In the genomic region with DNA sequence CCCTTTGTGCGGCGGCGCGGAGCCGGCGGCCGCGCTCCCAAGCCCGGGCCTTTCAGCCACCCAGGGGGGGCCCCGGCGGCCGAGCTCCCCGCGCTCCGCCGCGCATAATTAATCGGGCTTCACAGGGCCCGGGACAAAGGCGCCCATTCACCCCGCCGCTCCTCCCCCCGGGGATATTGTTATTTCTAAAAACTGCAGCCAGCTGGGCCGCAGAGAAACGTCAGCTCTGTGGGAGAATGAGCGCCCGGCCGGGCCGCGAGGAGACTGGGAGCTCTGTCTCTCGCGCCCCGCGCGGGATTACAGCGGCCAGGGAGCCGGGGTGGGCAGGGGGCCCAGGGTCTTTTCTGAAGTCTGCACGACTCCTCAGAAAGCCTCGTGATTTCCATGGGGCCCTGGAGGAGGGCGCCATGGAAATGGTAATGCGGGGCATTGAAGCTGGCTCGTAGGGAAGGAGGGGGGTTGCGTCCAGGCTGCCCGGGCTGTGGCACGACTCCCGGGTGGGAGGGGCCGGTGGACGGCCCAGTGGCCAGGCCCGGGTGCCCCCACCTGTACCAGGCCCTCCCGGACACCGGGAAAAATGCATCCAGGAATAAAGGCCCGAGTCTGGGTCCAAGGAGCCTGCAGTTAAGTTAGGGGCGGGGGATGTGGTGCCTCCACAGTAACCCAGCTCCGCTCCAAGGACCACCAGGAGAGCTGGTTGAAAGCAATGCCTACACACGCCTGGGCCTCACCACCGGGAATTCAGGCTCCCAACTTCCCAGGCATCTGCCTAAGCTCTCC, we compare ENCODE assay signal across 9 cellular contexts.
DNase-seq lines count a peak whose midpoint lies in the region; ATAC-seq and TF ChIP-seq lines count a peak whose summit lies in the region.
"Had no signal": no experiment of that assay in that cellular context is flagged by ENCODE, and none has a peak within 500 bp of the region (broad histone marks: within the 10 kb centered on the region; RNA-seq: fewer than 3 reads in every experiment).

No MANE protein-coding gene starts in this region.

- H3K79me2 ChIP-seq in neural progenitor cell (ENCODE audit: low read depth) = no peaks in the 10 kb centered on the region

- no peaks in the 10 kb centered on the region for H3K9me3 ChIP-seq in A673 (ENCODE audit: low read depth, low read length, poor library complexity, severe bottlenecking)
- no peaks in the 10 kb centered on the region for H3K9me3 ChIP-seq in Panc1 (ENCODE audit: control insufficient read depth, insufficient read depth, low read depth, low read length)
- no peaks in the 10 kb centered on the region for H3K9me3 ChIP-seq in gastroesophageal sphincter
- no peaks in the 10 kb centered on the region for H3K9me3 ChIP-seq in neural progenitor cell (ENCODE audit: low read depth)

- DNase-seq in A673 (ENCODE audit: low spot score) (peak; percentile 41), Panc1 (ENCODE audit: low read depth, low spot score) (no peak), neural progenitor cell (ENCODE audit: low spot score) (peak; percentile 92), immature natural killer cell (no peak), HEK293T (ENCODE audit: extremely low spot score) (no peak)

- H3K36me3 Mint-ChIP-seq in neural progenitor cell (peaks cover 12% of the 10 kb centered on the region), immature natural killer cell (peaks cover 4 to 16% (median 14%) of the 10 kb centered on the region in 3 donors)

- H3K36me3 ChIP-seq in A673 (ENCODE audit: insufficient read depth, low read length, poor library complexity, severe bottlenecking) (no peaks in the 10 kb centered on the region), Panc1 (ENCODE audit: control insufficient read depth, insufficient read depth, low read length) (no peaks in the 10 kb centered on the region), gastroesophageal sphincter (no peaks in the 10 kb centered on the region), neural progenitor cell (no peaks in the 10 kb centered on the region)

- H3K9ac ChIP-seq in neural progenitor cell = no peak overlapping the region

- H3K4me1 Mint-ChIP-seq in neural progenitor cell (peaks cover 49% of the 10 kb centered on the region), immature natural killer cell (peaks cover 0 to 9% of the 10 kb centered on the region in 2 donors)

- peak overlapping the region; percentile 21 for H2AFZ ChIP-seq in neural progenitor cell (replicated peaks)

- CTCF ChIA-PET in A673 (lab: Charles Lee) = no interaction called here
- CTCF ChIA-PET in Panc1 (lab: Charles Lee) = interaction anchor here (0.6 kb wide), 1 partner anchor 35 kb away, joined by 4 read pairs; no protein-coding TSS in a partner anchor
- CTCF ChIA-PET in HEK293T (lab: Yijun Ruan, JAX) = no interaction called here

- TF ChIP-seq POLR2A in gastroesophageal sphincter (IDR thresholded peaks at IDR 0.05) = peak; percentile 37 to 38

- peaks cover 17% of the 10 kb centered on the region for H3K27me3 Mint-ChIP-seq in neural progenitor cell (ENCODE audit: insufficient read depth, low read depth)
- H3K27me3 Mint-ChIP-seq in immature natural killer cell (ENCODE audit: low read depth in 3 of 3) = peaks cover 0 to 2% (median 0%) of the 10 kb centered on the region in 3 donors

- H3K4me3 ChIP-seq in A673 (ENCODE audit: low read depth, low read length, poor library complexity, severe bottlenecking) (peak overlapping the region; percentile 19), Panc1 (ENCODE audit: low read depth in 2 of 2, low read length in 2 of 2) (peak overlapping the region; percentile 34 to 43), gastroesophageal sphincter (peak overlapping the region; percentile 45 to 62), neural progenitor cell (peak overlapping the region; percentile 28)

- H3K27ac ChIP-seq in A673 (ENCODE audit: low read depth, low read length, poor library complexity, severe bottlenecking) (no peak overlapping the region), Panc1 (ENCODE audit: low read length) (peak overlapping the region; percentile 34; the same call in 1 of the 2 replicates), gastroesophageal sphincter (peak overlapping the region; percentile 48 to 92 (median 88)), neural progenitor cell (peak overlapping the region; percentile 97)
- H3K27ac ChIP-seq: C4-2B had no signal

- no peak for TF ChIP-seq EP300 in gastroesophageal sphincter (IDR thresholded peaks at IDR 0.05)

- TF ChIP-seq CTCF in A673 (conservative IDR thresholded peaks at IDR 0.05; ENCODE audit: low read depth, low read length) = no peak
- no peak for TF ChIP-seq CTCF in Panc1 (IDR thresholded peaks at IDR 0.05)
- TF ChIP-seq CTCF in gastroesophageal sphincter (IDR thresholded peaks at IDR 0.05) = peak in 1 of 4 experiments; percentile 10
- TF ChIP-seq CTCF in neural progenitor cell (IDR thresholded peaks at IDR 0.05) = no peak

- H3K27me3 ChIP-seq in A673 (replicated peaks; ENCODE audit: insufficient read depth, low read depth, low read length, poor library complexity) = no peaks in the 10 kb centered on the region
- H3K27me3 ChIP-seq in Panc1 (ENCODE audit: control insufficient read depth, insufficient read depth, low read length) = no peaks in the 10 kb centered on the region
- no peaks in the 10 kb centered on the region for H3K27me3 ChIP-seq in gastroesophageal sphincter
- no peaks in the 10 kb centered on the region for H3K27me3 ChIP-seq in neural progenitor cell

- H4K20me1 ChIP-seq in neural progenitor cell (ENCODE audit: low read depth) = no peaks in the 10 kb centered on the region

- peaks cover 47% of the 10 kb centered on the region for H3F3A ChIP-seq in neural progenitor cell (ENCODE audit: low read depth)

- intact Hi-C loops in A673 (cut with micrococcal nuclease; ENCODE audit: unreplicated experiment) = no loop called here
- intact Hi-C loops in Panc1 (cut with micrococcal nuclease; ENCODE audit: unreplicated experiment) = no loop called here

- POLR2A ChIA-PET in A673 (lab: Charles Lee; ENCODE audit: low non-redundant PET) = no interaction called here
- POLR2A ChIA-PET in Panc1 (lab: Charles Lee) = interaction anchor here (0.6 kb wide), 2 partner anchors 27 to 127 kb away, joined by 4 to 7 read pairs; no protein-coding TSS in a partner anchor
- POLR2A ChIA-PET in HEK293T (lab: Yijun Ruan, JAX) = no interaction called here

- in situ Hi-C loops in Panc1 (cut with HindIII; ENCODE audit: low pct_unique_long_range_greater_than_20kb, low sequenced_read_pairs) = no loop called here

- peak overlapping the region; percentile 68 for H3K4me2 ChIP-seq in neural progenitor cell

- BruUV-seq in A673 (replicated peaks; lab: Mats Ljungman, UMichigan) = no TSS peak
- no TSS peak for BruUV-seq in Panc1 (replicated peaks; lab: Mats Ljungman, UMichigan)

- H3K4me3 Mint-ChIP-seq in neural progenitor cell = peak overlapping the region; percentile 78
- no peak overlapping the region for H3K4me3 Mint-ChIP-seq in immature natural killer cell

- ATAC-seq in Panc1 (peak; percentile 75), gastroesophageal sphincter (peak; percentile 75), HG03039 (IDR thresholded peaks at IDR 0.05; ENCODE audit: unreplicated experiment) (no peak), GM21367 (IDR thresholded peaks at IDR 0.05; ENCODE audit: unreplicated experiment) (no peak)

- H3K9me3 Mint-ChIP-seq in neural progenitor cell = peaks cover 32% of the 10 kb centered on the region
- H3K9me3 Mint-ChIP-seq in immature natural killer cell = peaks cover 0 to 4% (median 0%) of the 10 kb centered on the region in 6 donors

- 44% methylated on average over 3 of the region's 56 CpGs; no CpG with 5 or more reads in 1 of the 2 donors for WGBS in gastroesophageal sphincter (ENCODE audit: low coverage in 1 of 2), 2 donors

- H3K4me1 ChIP-seq in A673 (ENCODE audit: insufficient read depth, low read length, poor library complexity, severe bottlenecking) = no peaks in the 10 kb centered on the region
- H3K4me1 ChIP-seq in Panc1 (ENCODE audit: control insufficient read depth, insufficient read depth, low read length) = peaks cover 2% of the 10 kb centered on the region
- H3K4me1 ChIP-seq in gastroesophageal sphincter = peaks cover 0 to 65% (median 13%) of the 10 kb centered on the region in 3 donors
- peaks cover 40% of the 10 kb centered on the region for H3K4me1 ChIP-seq in neural progenitor cell

- peak overlapping the region; percentile 99 for H3K27ac Mint-ChIP-seq in neural progenitor cell
- H3K27ac Mint-ChIP-seq in immature natural killer cell = no peak overlapping the region

TF ChIP-seq in HEK293T, 16 proteins besides CTCF, POLR2A, EP300 and RAD21:
- TF ChIP-seq L3MBTL2 (conservative IDR thresholded peaks at IDR 0.05) = no peak
- no peak for TF ChIP-seq PKNOX1 (IDR thresholded peaks at IDR 0.05)
- no peak for TF ChIP-seq ZNF384 (IDR thresholded peaks at IDR 0.05)
- TF ChIP-seq TARDBP (IDR thresholded peaks at IDR 0.05) = no peak
- no peak for TF ChIP-seq BHLHE40 (IDR thresholded peaks at IDR 0.05; ENCODE audit: borderline replicate concordance)
- TF ChIP-seq FOXM1 (IDR thresholded peaks at IDR 0.05; ENCODE audit: borderline replicate concordance) = no peak
- no peak for TF ChIP-seq HDGF (IDR thresholded peaks at IDR 0.05; ENCODE audit: borderline replicate concordance)
- TF ChIP-seq ARNT (IDR thresholded peaks at IDR 0.05) = no peak
- TF ChIP-seq FOXA1 (IDR thresholded peaks at IDR 0.05) = no peak
- no peak for TF ChIP-seq NFRKB (IDR thresholded peaks at IDR 0.05)
- no peak for TF ChIP-seq LEF1 (IDR thresholded peaks at IDR 0.05; ENCODE audit: borderline replicate concordance)
- no peak for TF ChIP-seq ELF4 (IDR thresholded peaks at IDR 0.05)

Comparison
In these comparisons a context has a peak if more than half of its experiments do, and no peak if none do; other contexts are left out.
1. DNase-seq: peak in A673 (single experiment) and neural progenitor cell (single experiment); none in Panc1 (single experiment), immature natural killer cell (0 of 3) and HEK293T (single experiment).
2. ATAC-seq: peak in Panc1 (single experiment) and gastroesophageal sphincter (single experiment); none in HG03039 (single experiment) and GM21367 (single experiment).
3. Peak in every context shown above with its lines, with median percentiles within 50 percentile points of each other: H3K4me3 ChIP-seq.